ENCODE assay signal across 9 cellular contexts in genomic region chr19:50679177-50680125, GRCh38. TPM values are rescaled to one million over a fixed set of nuclear protein-coding genes. Genes with fewer than 3 reads are reported as not detected.
DNase-seq lines count a peak whose midpoint lies in the region; ATAC-seq and TF ChIP-seq lines count a peak whose summit lies in the region.
"Had no signal": no experiment of that assay in that cellular context is flagged by ENCODE, and none has a peak within 500 bp of the region (broad histone marks: within the 10 kb centered on the region; RNA-seq: fewer than 3 reads in every experiment).

No MANE protein-coding gene starts in this region.

- H3K36me3 Mint-ChIP-seq in T-cell = no peaks in the 10 kb centered on the region
- no peaks in the 10 kb centered on the region for H3K36me3 Mint-ChIP-seq in activated naive CD8-positive, alpha-beta T cell treated with anti-CD3 and anti-CD28 coated beads, Interleukin-2, amount 10 ng/mL, durations not matched to agents 7 days and 5 days

- H3K4me1 Mint-ChIP-seq in T-cell = peaks cover 7 to 12% (median 10%) of the 10 kb centered on the region in 3 donors
- H3K4me1 Mint-ChIP-seq in activated naive CD8-positive, alpha-beta T cell treated with anti-CD3 and anti-CD28 coated beads, Interleukin-2, amount 10 ng/mL, durations not matched to agents 7 days and 5 days = peaks cover 10% of the 10 kb centered on the region

- no peak for TF ChIP-seq POLR2A in vagina (IDR thresholded peaks at IDR 0.05)

- H3K4me3 Mint-ChIP-seq in T-cell = no peak overlapping the region
- H3K4me3 Mint-ChIP-seq in activated naive CD8-positive, alpha-beta T cell treated with anti-CD3 and anti-CD28 coated beads, Interleukin-2, amount 10 ng/mL, durations not matched to agents 7 days and 5 days = no peak overlapping the region

- TF ChIP-seq CTCF in AG04450 (IDR thresholded peaks at IDR 0.05; ENCODE audit: low read depth, low read length) = no peak
- TF ChIP-seq CTCF in vagina (IDR thresholded peaks at IDR 0.05) = no peak

- intact Hi-C loops in left ventricle myocardium superior (cut with micrococcal nuclease) = no loop called here
- intact Hi-C loops in vagina (cut with DNase I) = no loop called here

- H3K4me1 ChIP-seq in vagina = no peaks in the 10 kb centered on the region

- DNase-seq in AG04450 (ENCODE audit: low read depth, low spot score) = peak; percentile 36
- peak; percentile 82 for DNase-seq in Jurkat, Clone E6-1 (ENCODE audit: low read depth, low spot score)
- peak; percentile 21 to 75 (median 65) for DNase-seq in T-cell
- peak; percentile 84 for DNase-seq in activated naive CD8-positive, alpha-beta T cell treated with anti-CD3 and anti-CD28 coated beads, Interleukin-2, amount 10 ng/mL, durations not matched to agents 7 days and 5 days
- peak; percentile 86 for DNase-seq in left ventricle myocardium superior
- peak; percentile 19 for DNase-seq in skeletal muscle cell (ENCODE audit: low read depth)
- no peak for DNase-seq in vagina (ENCODE audit: extremely low spot score in 2 of 2)

- H3K27ac Mint-ChIP-seq in T-cell = peak overlapping the region in 1 of 2 donors; percentile 6
- peak overlapping the region; percentile 4 for H3K27ac Mint-ChIP-seq in activated naive CD8-positive, alpha-beta T cell treated with anti-CD3 and anti-CD28 coated beads, Interleukin-2, amount 10 ng/mL, durations not matched to agents 7 days and 5 days

- POLR2A ChIA-PET in AG04450 (lab: Yijun Ruan, JAX) = no interaction called here
- POLR2A ChIA-PET in T-cell (lab: Charles Lee) = no interaction called here
- POLR2A ChIA-PET in activated naive CD8-positive, alpha-beta T cell treated with anti-CD3 and anti-CD28 coated beads, Interleukin-2, amount 10 ng/mL, durations not matched to agents 7 days and 5 days (lab: Charles Lee) = no interaction called here

- no peak overlapping the region for H3K4me3 ChIP-seq in AG04450 (ENCODE audit: low read depth, low read length)
- peak overlapping the region; percentile 35 for H3K4me3 ChIP-seq in Jurkat, Clone E6-1 (ENCODE audit: low read length)
- H3K4me3 ChIP-seq in skeletal muscle cell (ENCODE audit: low read depth, low read length) = no peak overlapping the region
- H3K4me3 ChIP-seq in vagina = no peak overlapping the region

- CTCF ChIA-PET in AG04450 (lab: Charles Lee) = no interaction called here
- CTCF ChIA-PET in T-cell (lab: Charles Lee) = no interaction called here

- no peaks in the 10 kb centered on the region for H3K27me3 ChIP-seq in AG04450 (ENCODE audit: control insufficient read depth, insufficient read depth, low read length)
- no peaks in the 10 kb centered on the region for H3K27me3 ChIP-seq in vagina

- no peaks in the 10 kb centered on the region for H3K9me3 Mint-ChIP-seq in T-cell
- no peaks in the 10 kb centered on the region for H3K9me3 Mint-ChIP-seq in activated naive CD8-positive, alpha-beta T cell treated with anti-CD3 and anti-CD28 coated beads, Interleukin-2, amount 10 ng/mL, durations not matched to agents 7 days and 5 days

- peak; percentile 76 for ATAC-seq in GM19023 (IDR thresholded peaks at IDR 0.05; ENCODE audit: unreplicated experiment)
- ATAC-seq in T-cell (replicated peaks in 1 of 4) = peak; percentile 82 to 98 (median 90)
- peak; percentile 93 for ATAC-seq in activated naive CD8-positive, alpha-beta T cell treated with anti-CD3 and anti-CD28 coated beads, Interleukin-2, amount 10 ng/mL, durations not matched to agents 7 days and 5 days (ENCODE audit: low read depth)
- peak; percentile 93 for ATAC-seq in left ventricle myocardium superior

- H3K27ac ChIP-seq in AG04450 (ENCODE audit: low read depth, low read length) (no peak overlapping the region), vagina (no peak overlapping the region)

- H3K9me3 ChIP-seq in AG04450 (ENCODE audit: control insufficient read depth, insufficient read depth, low read length) (no peaks in the 10 kb centered on the region), vagina (no peaks in the 10 kb centered on the region)

- peaks cover 50 to 64% of the 10 kb centered on the region in 2 donors for H3K27me3 Mint-ChIP-seq in T-cell
- H3K27me3 Mint-ChIP-seq in activated naive CD8-positive, alpha-beta T cell treated with anti-CD3 and anti-CD28 coated beads, Interleukin-2, amount 10 ng/mL, durations not matched to agents 7 days and 5 days = peaks cover 18% of the 10 kb centered on the region

- H3K36me3 ChIP-seq in vagina = no peaks in the 10 kb centered on the region

RNA-seq across cellular contexts. Expression of gene C19orf81, which starts 30.2 kb away (rescaled TPM):
- polyA plus RNA-seq in AG04450 (2011; rRNA removed) = not detected in 2 replicates
- polyA minus RNA-seq in AG04450 (2011; rRNA and poly(A)+ RNA removed) = not detected in 2 replicates
- polyA plus RNA-seq in Jurkat, Clone E6-1 (2012; ENCODE audit: insufficient read depth, insufficient read length) = 11.6 TPM
- total RNA-seq in T-cell = 1 to 10 TPM in 1 of 5 donors, not detected in 4; 1.5 TPM
- 1 to 10 TPM in 1 of 2 experiments, under 1 TPM in 1; 0.75 to 2.0 TPM for total RNA-seq in activated naive CD8-positive, alpha-beta T cell treated with anti-CD3 and anti-CD28 coated beads, Interleukin-2, amount 10 ng/mL, durations not matched to agents 7 days and 5 days
- total RNA-seq in left ventricle myocardium superior = 2.7 TPM
- not detected for total RNA-seq in vagina
- total RNA-seq: mononuclear cell had no signal

RNA-seq across cellular contexts. Expression of gene SYT3, which starts 39.8 kb away (rescaled TPM):
- polyA plus RNA-seq in AG04450 (2011; rRNA removed) = 0.02 and 0.05 TPM in 2 replicates
- polyA minus RNA-seq in AG04450 (2011; rRNA and poly(A)+ RNA removed) = not detected in 2 replicates
- 4.7 TPM for polyA plus RNA-seq in Jurkat, Clone E6-1 (2012; ENCODE audit: insufficient read depth, insufficient read length)
- total RNA-seq in T-cell (under 1 TPM in 3 of 5 donors, not detected in 2; 0.41 to 0.68 (median 0.57) TPM), left ventricle myocardium superior (0.15 TPM), vagina (2.5 TPM)
- under 1 TPM; 0.17 TPM for total RNA-seq in activated naive CD8-positive, alpha-beta T cell treated with anti-CD3 and anti-CD28 coated beads, Interleukin-2, amount 10 ng/mL, durations not matched to agents 7 days and 5 days
- total RNA-seq: mononuclear cell had no signal

RNA-seq across cellular contexts. Expression of gene SHANK1, which starts 40.2 kb away (rescaled TPM):
- polyA plus RNA-seq in AG04450 (2011; rRNA removed) = 2.4 and 3.5 TPM in 2 replicates
- polyA minus RNA-seq in AG04450 (2011; rRNA and poly(A)+ RNA removed) = 3.5 and 9.2 TPM in 2 replicates
- polyA plus RNA-seq in Jurkat, Clone E6-1 (2012; ENCODE audit: insufficient read depth, insufficient read length) = 12.6 TPM
- 1 to 10 TPM in 2 of 5 donors, under 1 TPM in 3; 0.06 to 3.3 (median 0.36) TPM for total RNA-seq in T-cell
- total RNA-seq in activated naive CD8-positive, alpha-beta T cell treated with anti-CD3 and anti-CD28 coated beads, Interleukin-2, amount 10 ng/mL, durations not matched to agents 7 days and 5 days = not detected
- 0.32 TPM for total RNA-seq in left ventricle myocardium superior
- 0.98 TPM for total RNA-seq in vagina

RNA-seq across cellular contexts. Expression of gene CLEC11A, which starts 43.7 kb away (rescaled TPM):
- 43.9 and 64.1 TPM in 2 replicates for polyA plus RNA-seq in AG04450 (2011; rRNA removed)
- 8.5 and 10.2 TPM in 2 replicates for polyA minus RNA-seq in AG04450 (2011; rRNA and poly(A)+ RNA removed)
- 11.3 TPM for polyA plus RNA-seq in Jurkat, Clone E6-1 (2012; ENCODE audit: insufficient read depth, insufficient read length)
- 1 to 10 TPM; 1.4 to 5.0 (median 3.7) TPM for total RNA-seq in T-cell
- total RNA-seq in activated naive CD8-positive, alpha-beta T cell treated with anti-CD3 and anti-CD28 coated beads, Interleukin-2, amount 10 ng/mL, durations not matched to agents 7 days and 5 days = 1 to 10 TPM; 2.4 to 2.7 TPM
- total RNA-seq in left ventricle myocardium superior = 2.9 TPM
- 25.0 TPM for total RNA-seq in vagina

Comparison
In these comparisons a context has a peak if more than half of its experiments do, and no peak if none do; other contexts are left out.
1. DNase-seq: peak in AG04450 (single experiment), Jurkat, Clone E6-1 (single experiment), T-cell (34 of 34), activated naive CD8-positive, alpha-beta T cell treated with anti-CD3 and anti-CD28 coated beads, Interleukin-2, amount 10 ng/mL, durations not matched to agents 7 days and 5 days (single experiment), left ventricle myocardium superior (single experiment) and skeletal muscle cell (single experiment); none in vagina (0 of 2).
2. Peak in every context shown above with its lines, with median percentiles within 50 percentile points of each other: ATAC-seq.